Comparison of ENCODE assay signal across 19 cellular contexts in genomic region chr15:100191161-100191560, GRCh38.
DNase-seq lines count a peak whose midpoint lies in the region; ATAC-seq and TF ChIP-seq lines count a peak whose summit lies in the region.
"Had no signal": no experiment of that assay in that cellular context is flagged by ENCODE, and none has a peak within 500 bp of the region (broad histone marks: within the 10 kb centered on the region; RNA-seq: fewer than 3 reads in every experiment).

No MANE protein-coding gene starts in this region.

- H3K4me1 Mint-ChIP-seq in GM23338 = peaks cover 25% of the 10 kb centered on the region
- H3K4me1 Mint-ChIP-seq in mesothelial cell of epicardium = peaks cover 34% of the 10 kb centered on the region
- no peaks in the 10 kb centered on the region for H3K4me1 Mint-ChIP-seq in T-cell
- H3K4me1 Mint-ChIP-seq: activated naive CD4-positive, alpha-beta T cell treated with anti-CD3 and anti-CD28 coated beads, Interleukin-2, amount 10 ng/mL, durations not matched to agents 7 days and 5 days had no signal

- DNase-seq in GM23338 (ENCODE audit: low spot score) = no peak
- DNase-seq in RWPE1 (ENCODE audit: low spot score) = no peak
- no peak for DNase-seq in mesothelial cell of epicardium (ENCODE audit: low spot score in 2 of 2, unreplicated experiment in 2 of 2)
- no peak for DNase-seq in T-cell
- DNase-seq in upper lobe of right lung = no peak
- DNase-seq: activated CD4-positive, alpha-beta T cell treated with anti-CD3 and anti-CD28 coated beads for 1 hour; activated naive CD4-positive, alpha-beta T cell treated with anti-CD3 and anti-CD28 coated beads, Interleukin-2, amount 10 ng/mL, durations not matched to agents 7 days and 5 days; Calu3; GDM1; NCI-H1092 treated with DMSO at 0.1 percent for 48 hours; NCI-H226; nephron progenitor cell; SIG-M5 had no signal

- H3F3A ChIP-seq in GM23338 (replicated peaks; ENCODE audit: low read depth) = no peaks in the 10 kb centered on the region

- no peaks in the 10 kb centered on the region for H3K9me3 Mint-ChIP-seq in GM23338
- H3K9me3 Mint-ChIP-seq in mesothelial cell of epicardium = no peaks in the 10 kb centered on the region
- H3K9me3 Mint-ChIP-seq in T-cell = no peaks in the 10 kb centered on the region
- H3K9me3 Mint-ChIP-seq: activated naive CD4-positive, alpha-beta T cell treated with anti-CD3 and anti-CD28 coated beads, Interleukin-2, amount 10 ng/mL, durations not matched to agents 7 days and 5 days; nephron progenitor cell had no signal

- H3K36me3 Mint-ChIP-seq in GM23338 (ENCODE audit: low read depth) (0 out of 3 replicates have a peak, but pooled peaks cover 3% of the 10 kb centered on the region), mesothelial cell of epicardium (no peaks in the 10 kb centered on the region), T-cell (peaks cover 34% of the 10 kb centered on the region)
- H3K36me3 Mint-ChIP-seq: activated naive CD4-positive, alpha-beta T cell treated with anti-CD3 and anti-CD28 coated beads, Interleukin-2, amount 10 ng/mL, durations not matched to agents 7 days and 5 days had no signal

- TF ChIP-seq CTCF in GM23338 (conservative IDR thresholded peaks at IDR 0.05; ENCODE audit: low read depth in 2 of 2) = no peak
- no peak for TF ChIP-seq CTCF in RWPE1 (conservative IDR thresholded peaks at IDR 0.05; ENCODE audit: low read depth)
- no peak for TF ChIP-seq CTCF in mesothelial cell of epicardium (IDR thresholded peaks at IDR 0.05; ENCODE audit: unreplicated experiment)
- no peak for TF ChIP-seq CTCF in upper lobe of right lung (IDR thresholded peaks at IDR 0.05)

- no peak overlapping the region for H3K4me3 ChIP-seq in GM23338
- H3K4me3 ChIP-seq in upper lobe of right lung = no peak overlapping the region
- H3K4me3 ChIP-seq: K562, right atrium auricular region had no signal

- no peak overlapping the region for H3K4me3 Mint-ChIP-seq in GM23338
- no peak overlapping the region for H3K4me3 Mint-ChIP-seq in mesothelial cell of epicardium
- H3K4me3 Mint-ChIP-seq in T-cell = no peak overlapping the region
- H3K4me3 Mint-ChIP-seq: activated naive CD4-positive, alpha-beta T cell treated with anti-CD3 and anti-CD28 coated beads, Interleukin-2, amount 10 ng/mL, durations not matched to agents 7 days and 5 days; nephron progenitor cell had no signal

- H3K36me3 ChIP-seq in GM23338 (ENCODE audit: insufficient read depth) (no peaks in the 10 kb centered on the region), upper lobe of right lung (no peaks in the 10 kb centered on the region)
- H3K36me3 ChIP-seq: right atrium auricular region had no signal

- H3K27me3 Mint-ChIP-seq in GM23338 (ENCODE audit: insufficient read depth, low read depth, poor library complexity) = peaks cover 15% of the 10 kb centered on the region
- H3K27me3 Mint-ChIP-seq in mesothelial cell of epicardium (ENCODE audit: low read depth) = no peaks in the 10 kb centered on the region
- no peaks in the 10 kb centered on the region for H3K27me3 Mint-ChIP-seq in T-cell
- H3K27me3 Mint-ChIP-seq: activated naive CD4-positive, alpha-beta T cell treated with anti-CD3 and anti-CD28 coated beads, Interleukin-2, amount 10 ng/mL, durations not matched to agents 7 days and 5 days had no signal

- intact Hi-C loops in upper lobe of right lung (cut with DNase I) = no loop called here

- POLR2A ChIA-PET in RWPE1 (lab: Yijun Ruan, JAX; ENCODE audit: low non-redundant PET) = no interaction called here
- POLR2A ChIA-PET in T-cell (lab: Charles Lee) = no interaction called here

- no peak overlapping the region for H3K27ac ChIP-seq in GM23338 (ENCODE audit: low read depth)
- H3K27ac ChIP-seq in RWPE1 = peak overlapping the region; percentile 89
- H3K27ac ChIP-seq in upper lobe of right lung = no peak overlapping the region
- H3K27ac ChIP-seq: HL-60, right atrium auricular region had no signal

- CTCF ChIA-PET in RWPE1 (lab: Yijun Ruan, JAX) (interaction anchor here (0.6 kb wide), 2 partner anchors 80 to 147 kb away, joined by 3 to 5 read pairs; no protein-coding TSS in a partner anchor), T-cell (lab: Charles Lee) (no interaction called here)

- H3K27me3 ChIP-seq in GM23338 (ENCODE audit: insufficient read depth) = no peaks in the 10 kb centered on the region
- no peaks in the 10 kb centered on the region for H3K27me3 ChIP-seq in upper lobe of right lung
- H3K27me3 ChIP-seq: right atrium auricular region had no signal

- H3K79me2 ChIP-seq in GM23338 (replicated peaks; ENCODE audit: insufficient read depth) = no peaks in the 10 kb centered on the region

- H3K4me2 ChIP-seq in GM23338 = no peak overlapping the region

- no peaks in the 10 kb centered on the region for H4K20me1 ChIP-seq in GM23338 (replicated peaks; ENCODE audit: insufficient read depth)

- H3K9me3 ChIP-seq in upper lobe of right lung = no peaks in the 10 kb centered on the region
- H3K9me3 ChIP-seq: right atrium auricular region had no signal

- H3K27ac Mint-ChIP-seq in GM23338 = peak overlapping the region; percentile 70
- H3K27ac Mint-ChIP-seq in mesothelial cell of epicardium = peak overlapping the region; percentile 61
- H3K27ac Mint-ChIP-seq in T-cell = no peak overlapping the region
- H3K27ac Mint-ChIP-seq: activated naive CD4-positive, alpha-beta T cell treated with anti-CD3 and anti-CD28 coated beads, Interleukin-2, amount 10 ng/mL, durations not matched to agents 7 days and 5 days had no signal

- ATAC-seq in GM18511 (IDR thresholded peaks at IDR 0.05; ENCODE audit: unreplicated experiment) (peak; percentile 74), GM23338 (peak; percentile 78), HG03280 (IDR thresholded peaks at IDR 0.05; ENCODE audit: unreplicated experiment) (no peak), GM21390 (IDR thresholded peaks at IDR 0.05; ENCODE audit: unreplicated experiment) (no peak), T-cell (replicated peaks in 1 of 4) (no peak), upper lobe of right lung (no peak)
- ATAC-seq: K562 had no signal

- no peak overlapping the region for H2AFZ ChIP-seq in GM23338

- no peaks in the 10 kb centered on the region; the same call in 1 of the 2 replicates for H3K9me2 ChIP-seq in GM23338 (ENCODE audit: insufficient read depth)

- no peaks in the 10 kb centered on the region; the same call in 1 of the 2 replicates for H3K4me1 ChIP-seq in GM23338 (ENCODE audit: insufficient read depth)
- no peaks in the 10 kb centered on the region for H3K4me1 ChIP-seq in upper lobe of right lung
- H3K4me1 ChIP-seq: right atrium auricular region had no signal

TF ChIP-seq in GM23338, 12 proteins besides CTCF, POLR2A, EP300 and RAD21:
- TF ChIP-seq EZH2phosphoT487 (IDR thresholded peaks at IDR 0.05; ENCODE audit: unreplicated experiment) = no peak
- TF ChIP-seq, protein P1, sequence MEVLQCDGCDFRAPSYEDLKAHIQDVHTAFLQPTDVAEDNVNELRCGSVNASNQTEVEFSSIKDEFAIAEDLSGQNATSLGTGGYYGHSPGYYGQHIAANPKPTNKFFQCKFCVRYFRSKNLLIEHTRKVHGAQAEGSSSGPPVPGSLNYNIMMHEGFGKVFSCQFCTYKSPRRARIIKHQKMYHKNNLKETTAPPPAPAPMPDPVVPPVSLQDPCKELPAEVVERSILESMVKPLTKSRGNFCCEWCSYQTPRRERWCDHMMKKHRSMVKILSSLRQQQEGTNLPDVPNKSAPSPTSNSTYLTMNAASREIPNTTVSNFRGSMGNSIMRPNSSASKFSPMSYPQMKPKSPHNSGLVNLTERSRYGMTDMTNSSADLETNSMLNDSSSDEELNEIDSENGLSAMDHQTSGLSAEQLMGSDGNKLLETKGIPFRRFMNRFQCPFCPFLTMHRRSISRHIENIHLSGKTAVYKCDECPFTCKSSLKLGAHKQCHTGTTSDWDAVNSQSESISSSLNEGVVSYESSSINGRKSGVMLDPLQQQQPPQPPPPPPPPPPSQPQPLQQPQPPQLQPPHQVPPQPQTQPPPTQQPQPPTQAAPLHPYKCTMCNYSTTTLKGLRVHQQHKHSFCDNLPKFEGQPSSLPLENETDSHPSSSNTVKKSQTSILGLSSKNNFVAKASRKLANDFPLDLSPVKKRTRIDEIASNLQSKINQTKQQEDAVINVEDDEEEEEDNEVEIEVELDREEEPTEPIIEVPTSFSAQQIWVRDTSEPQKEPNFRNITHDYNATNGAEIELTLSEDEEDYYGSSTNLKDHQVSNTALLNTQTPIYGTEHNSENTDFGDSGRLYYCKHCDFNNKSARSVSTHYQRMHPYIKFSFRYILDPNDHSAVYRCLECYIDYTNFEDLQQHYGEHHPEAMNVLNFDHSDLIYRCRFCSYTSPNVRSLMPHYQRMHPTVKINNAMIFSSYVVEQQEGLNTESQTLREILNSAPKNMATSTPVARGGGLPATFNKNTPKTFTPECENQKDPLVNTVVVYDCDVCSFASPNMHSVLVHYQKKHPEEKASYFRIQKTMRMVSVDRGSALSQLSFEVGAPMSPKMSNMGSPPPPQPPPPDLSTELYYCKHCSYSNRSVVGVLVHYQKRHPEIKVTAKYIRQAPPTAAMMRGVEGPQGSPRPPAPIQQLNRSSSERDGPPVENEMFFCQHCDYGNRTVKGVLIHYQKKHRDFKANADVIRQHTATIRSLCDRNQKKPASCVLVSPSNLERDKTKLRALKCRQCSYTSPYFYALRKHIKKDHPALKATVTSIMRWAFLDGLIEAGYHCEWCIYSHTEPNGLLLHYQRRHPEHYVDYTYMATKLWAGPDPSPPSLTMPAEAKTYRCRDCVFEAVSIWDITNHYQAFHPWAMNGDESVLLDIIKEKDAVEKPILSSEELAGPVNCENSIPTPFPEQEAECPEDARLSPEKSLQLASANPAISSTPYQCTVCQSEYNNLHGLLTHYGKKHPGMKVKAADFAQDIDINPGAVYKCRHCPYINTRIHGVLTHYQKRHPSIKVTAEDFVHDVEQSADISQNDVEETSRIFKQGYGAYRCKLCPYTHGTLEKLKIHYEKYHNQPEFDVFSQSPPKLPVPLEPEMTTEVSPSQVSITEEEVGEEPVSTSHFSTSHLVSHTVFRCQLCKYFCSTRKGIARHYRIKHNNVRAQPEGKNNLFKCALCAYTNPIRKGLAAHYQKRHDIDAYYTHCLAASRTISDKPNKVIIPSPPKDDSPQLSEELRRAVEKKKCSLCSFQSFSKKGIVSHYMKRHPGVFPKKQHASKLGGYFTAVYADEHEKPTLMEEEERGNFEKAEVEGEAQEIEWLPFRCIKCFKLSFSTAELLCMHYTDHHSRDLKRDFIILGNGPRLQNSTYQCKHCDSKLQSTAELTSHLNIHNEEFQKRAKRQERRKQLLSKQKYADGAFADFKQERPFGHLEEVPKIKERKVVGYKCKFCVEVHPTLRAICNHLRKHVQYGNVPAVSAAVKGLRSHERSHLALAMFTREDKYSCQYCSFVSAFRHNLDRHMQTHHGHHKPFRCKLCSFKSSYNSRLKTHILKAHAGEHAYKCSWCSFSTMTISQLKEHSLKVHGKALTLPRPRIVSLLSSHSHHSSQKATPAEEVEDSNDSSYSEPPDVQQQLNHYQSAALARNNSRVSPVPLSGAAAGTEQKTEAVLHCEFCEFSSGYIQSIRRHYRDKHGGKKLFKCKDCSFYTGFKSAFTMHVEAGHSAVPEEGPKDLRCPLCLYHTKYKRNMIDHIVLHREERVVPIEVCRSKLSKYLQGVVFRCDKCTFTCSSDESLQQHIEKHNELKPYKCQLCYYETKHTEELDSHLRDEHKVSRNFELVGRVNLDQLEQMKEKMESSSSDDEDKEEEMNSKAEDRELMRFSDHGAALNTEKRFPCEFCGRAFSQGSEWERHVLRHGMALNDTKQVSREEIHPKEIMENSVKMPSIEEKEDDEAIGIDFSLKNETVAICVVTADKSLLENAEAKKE (CRISPR knock-in tag; IDR thresholded peaks at IDR 0.05) = peak; percentile 68; the same call in 1 of the 2 replicates

Comparison
In these comparisons a context has a peak if more than half of its experiments do, and no peak if none do; other contexts are left out.
1. ATAC-seq: peak in GM18511 (single experiment) and GM23338 (single experiment); none in HG03280 (single experiment), GM21390 (single experiment), T-cell (0 of 4) and upper lobe of right lung (single experiment).
2. H3K27ac Mint-ChIP-seq: peak in GM23338 (single experiment) and mesothelial cell of epicardium (single experiment); none in T-cell (0 of 2).